Comparison of ENCODE assay signal across 15 cellular contexts in the genomic region with DNA sequence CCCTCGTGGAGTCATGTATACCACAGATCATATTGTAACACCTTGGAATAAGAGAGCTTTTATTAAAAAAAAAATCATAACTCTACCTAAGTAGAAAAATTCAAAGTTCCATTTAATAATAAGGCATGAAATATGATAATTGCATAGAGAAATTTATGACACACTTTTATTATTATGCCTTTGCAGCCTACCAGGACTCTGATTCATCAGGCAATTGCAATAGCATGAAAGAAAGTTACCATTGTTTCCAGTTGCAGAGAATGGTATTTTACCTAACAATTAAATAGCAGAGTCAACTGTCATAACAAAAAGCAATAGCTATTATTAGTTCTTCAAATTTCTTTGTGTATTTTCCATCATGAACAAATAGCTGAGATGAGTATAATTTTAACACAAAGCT.
"Had no signal": no experiment of that assay in that cellular context is flagged by ENCODE, and none has a peak within 500 bp of the region (broad histone marks: within the 10 kb centered on the region; RNA-seq: fewer than 3 reads in every experiment).

No MANE protein-coding gene starts in this region.

- H3K9me3 ChIP-seq: prostate gland, right lobe of liver, transverse colon had no signal

- H3K4me3 ChIP-seq: ascending aorta, prostate gland, right lobe of liver, spleen, transverse colon had no signal

- DNase-seq: activated CD4-positive, alpha-beta memory T cell treated with anti-CD3 and anti-CD28 coated beads for 36 hours; activated CD4-positive, CD25-positive, alpha-beta regulatory T cell treated with anti-CD3 and anti-CD28 coated beads, Interleukin-2, amount 50 U/mL, for 72 hours; activated gamma-delta T cell treated with Interleukin-2 at 50 U/mL for 16 hours; activated naive CD8-positive, alpha-beta T cell treated with anti-CD3 and anti-CD28 coated beads, Interleukin-2, amount 10 ng/mL, durations not matched to agents 7 days and 5 days; activated T-cell treated with anti-CD3 and anti-CD28 coated beads, Interleukin-2, amount 50 U/mL, for 72 hours; effector CD8-positive, alpha-beta T cell; nephron progenitor cell; right lobe of liver; spleen; stimulated activated CD4-positive, alpha-beta T cell treated with anti-CD3 and anti-CD28 coated beads, Interleukin-1b, Interleukin-23, amount 100 ng/mL, for 48 hours; substantia nigra; transverse colon had no signal

- H3K27me3 ChIP-seq: ascending aorta, right lobe of liver, spleen, transverse colon had no signal

- H3K36me3 ChIP-seq: ascending aorta, prostate gland, right lobe of liver, spleen, transverse colon had no signal

- ATAC-seq: activated T-cell treated with anti-CD3 and anti-CD28 coated beads, Interleukin-2, amount 50 U/mL, for 72 hours; right lobe of liver; stimulated activated memory B cell treated with anti-CD40 and anti-IgM and Interleukin-4, amounts not matched to agents 10 μg/mL and 1 μg/mL and 100 μg/mL, for 72 hours had no signal

- H3K27ac ChIP-seq: ascending aorta, prostate gland, right lobe of liver, spleen, transverse colon had no signal

- H3K4me1 ChIP-seq: ascending aorta, prostate gland, right lobe of liver, spleen, transverse colon had no signal
